Comparison of ENCODE assay signal across 8 cellular contexts in the genomic region with DNA sequence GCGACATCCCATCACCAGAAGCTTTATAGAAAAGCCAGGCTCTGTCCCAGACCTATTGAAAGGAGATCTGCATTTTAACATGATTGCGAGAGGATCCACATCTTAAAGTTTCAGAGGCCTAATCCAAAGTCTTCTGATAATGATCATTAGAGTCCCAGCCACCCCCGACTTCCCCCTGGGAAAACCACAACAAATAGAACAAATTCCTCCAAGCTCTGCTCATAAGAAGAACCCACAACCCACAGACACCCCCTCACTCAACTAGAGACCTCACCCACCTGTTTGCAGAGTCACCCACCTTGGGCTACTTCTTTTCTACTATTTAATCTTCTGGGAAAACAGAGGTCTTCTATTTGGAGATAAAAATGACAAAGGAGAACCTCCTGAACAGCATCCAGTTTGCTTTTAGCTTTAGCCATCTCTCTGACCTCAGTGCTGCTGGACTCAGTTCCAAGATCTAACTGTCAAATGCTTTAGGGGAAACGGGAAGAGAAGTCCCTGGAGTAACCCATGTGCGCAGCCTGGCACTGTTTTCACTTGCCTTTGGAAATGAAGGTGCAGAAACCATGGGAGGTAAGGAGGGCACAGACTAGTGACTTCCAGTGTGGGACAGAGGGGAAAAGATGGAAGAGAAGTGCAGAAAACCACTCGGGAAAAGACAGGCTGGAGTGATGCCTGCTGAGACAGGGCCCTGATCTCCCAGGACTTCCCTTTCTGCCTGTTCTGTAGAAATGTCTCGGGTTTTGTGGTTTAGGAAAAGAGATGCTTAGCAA.
DNase-seq lines count a peak whose midpoint lies in the region; ATAC-seq and TF ChIP-seq lines count a peak whose summit lies in the region.

No MANE protein-coding gene starts in this region.

- H3K27me3 Mint-ChIP-seq in HFFc6 (ENCODE audit: insufficient read depth) (peaks cover 1% of the 10 kb centered on the region), memory B cell (no peaks in the 10 kb centered on the region)

- peak overlapping the region; percentile 51 for H3K27ac Mint-ChIP-seq in HFFc6
- peak overlapping the region; percentile 16 for H3K27ac Mint-ChIP-seq in memory B cell

- TF ChIP-seq POLR2A in adrenal gland (IDR thresholded peaks at IDR 0.05), result no peak

- H3K4me1 ChIP-seq in adrenal gland (replicated peaks in 1 of 2), result peaks cover 13 to 53% of the 10 kb centered on the region in 2 donors

- POLR2A ChIA-PET in AG04450 (lab: Yijun Ruan, JAX), result interaction anchor here (0.6 kb wide), 1 partner anchor 18 kb away, joined by 3 read pairs; no protein-coding TSS in a partner anchor

- H3K36me3 ChIP-seq in adrenal gland (replicated peaks in 1 of 2), result no peaks in the 10 kb centered on the region

- peaks cover 91% of the 10 kb centered on the region for H3K4me1 Mint-ChIP-seq in HFFc6 (ENCODE audit: low read depth)
- H3K4me1 Mint-ChIP-seq in memory B cell, result peaks cover 35% of the 10 kb centered on the region

- ATAC-seq in memory B cell (ENCODE audit: low read depth) (no peak), HG03442 (IDR thresholded peaks at IDR 0.05; ENCODE audit: unreplicated experiment) (no peak)

- H3K9me3 ChIP-seq in AG04450 (ENCODE audit: control insufficient read depth, insufficient read depth, low read length) (no peaks in the 10 kb centered on the region), adrenal gland (replicated peaks in 1 of 3) (no peaks in the 10 kb centered on the region)

- intact Hi-C loops in adrenal gland (cut with DNase I), result no loop called here

- H3K4me3 ChIP-seq in AG04450 (ENCODE audit: low read depth, low read length) (no peak overlapping the region), adrenal gland (no peak overlapping the region), foreskin fibroblast (ENCODE audit: low read depth in 1 of 2, low read length in 2 of 2) (no peak overlapping the region)

- CTCF ChIA-PET in AG04450 (lab: Charles Lee), result interaction anchor here (0.7 to 1.7 kb wide), 3 partner anchors 25 to 95 kb away, joined by 3 to 6 read pairs (median 3); no protein-coding TSS in a partner anchor

- H3K36me3 Mint-ChIP-seq in HFFc6 (ENCODE audit: low read depth) (no peaks in the 10 kb centered on the region), memory B cell (no peaks in the 10 kb centered on the region)

- no peak for TF ChIP-seq CTCF in AG04450 (IDR thresholded peaks at IDR 0.05; ENCODE audit: low read depth, low read length)
- no peak for TF ChIP-seq CTCF in HFFc6 (IDR thresholded peaks at IDR 0.05)
- TF ChIP-seq CTCF in adrenal gland (IDR thresholded peaks at IDR 0.05), result no peak
- no peak for TF ChIP-seq CTCF in foreskin fibroblast (IDR thresholded peaks at IDR 0.05; ENCODE audit: low read depth, low read length)

- H3K9me3 Mint-ChIP-seq in HFFc6, result no peaks in the 10 kb centered on the region
- no peaks in the 10 kb centered on the region for H3K9me3 Mint-ChIP-seq in memory B cell

- DNase-seq in AG04450 (ENCODE audit: low read depth, low spot score) (no peak), HFFc6 (no peak), adrenal gland (no peak), memory B cell (ENCODE audit: low spot score in 2 of 2) (no peak), NCI-H510A (lab: John Stamatoyannopoulos, UW) (no peak), dedifferentiated amniotic fluid mesenchymal stem cell (ENCODE audit: extremely low spot score) (no peak), foreskin fibroblast (no peak)

- H3K27me3 ChIP-seq in AG04450 (ENCODE audit: control insufficient read depth, insufficient read depth, low read length) (no peaks in the 10 kb centered on the region), adrenal gland (no peaks in the 10 kb centered on the region)

- H3K27ac ChIP-seq in AG04450 (ENCODE audit: low read depth, low read length) (peak overlapping the region; percentile 39), adrenal gland (peak overlapping the region in 4 of 5 donors; percentile 12 to 70 (median 48))

- WGBS in adrenal gland, 4 donors, result 64 to 71% (median 68%) methylated on average over 7 of the region's 7 CpGs

- H3K4me3 Mint-ChIP-seq in HFFc6 (peak overlapping the region; percentile 6; the same call in 1 of the 2 replicates), memory B cell (no peak overlapping the region)
